25 cellular contexts compared by ENCODE assay signal in genomic region chr7:22876986-22877729, GRCh38.
"Had no signal": no experiment of that assay in that cellular context is flagged by ENCODE, and none has a peak within 500 bp of the region (broad histone marks: within the 10 kb centered on the region; RNA-seq: fewer than 3 reads in every experiment).

No MANE protein-coding gene starts in this region.

- H3K9me3 ChIP-seq: adrenal gland, ascending aorta, neutrophil, ovary, stomach, suprapubic skin, tibial nerve had no signal

- H3K4me3 ChIP-seq: adrenal gland, ascending aorta, ovary, stomach, suprapubic skin, tibial nerve had no signal

- H3K4me1 ChIP-seq: adrenal gland, ascending aorta, stomach, suprapubic skin, tibial nerve had no signal

- ATAC-seq: activated T-cell treated with anti-CD3 and anti-CD28 coated beads, Interleukin-2, amount 50 U/mL, for 4 hours; left cardiac atrium; right cardiac atrium; stimulated activated memory B cell treated with anti-CD40 and anti-IgM and Interleukin-4, amounts not matched to agents 10 μg/mL and 1 μg/mL and 100 μg/mL, for 72 hours had no signal

- H3K36me3 ChIP-seq: adrenal gland, ascending aorta, brain microvascular endothelial cell, neutrophil, ovary, stomach, suprapubic skin had no signal

- H3K27me3 ChIP-seq: adrenal gland, ascending aorta, brain microvascular endothelial cell, neutrophil, ovary, stomach, suprapubic skin, tibial nerve had no signal

- DNase-seq: activated CD4-positive, alpha-beta T cell treated with anti-CD3 and anti-CD28 coated beads for 4 hours; activated CD4-positive, alpha-beta T cell treated with anti-CD3 and anti-CD28 coated beads, Interleukin-2, amount 50 U/mL, for 48 hours; activated CD4-positive, CD25-positive, alpha-beta regulatory T cell; activated CD8-positive, alpha-beta memory T cell treated with anti-CD3 and anti-CD28 coated beads, Interleukin-2, amount 50 U/mL, for 48 hours; activated naive CD4-positive, alpha-beta T cell; activated T-cell treated with anti-CD3 and anti-CD28 coated beads, Interleukin-2, amount 50 U/mL, for 4 hours; adrenal gland; brain microvascular endothelial cell; caudate nucleus; effector CD4-positive, alpha-beta T cell; erythroblast; head of caudate nucleus; hypothalamus; left cardiac atrium; midbrain; ovary; right cardiac atrium; small intestine; stimulated activated CD4-positive, alpha-beta T cell treated with anti-CD3 and anti-CD28 coated beads, Interleukin-2, amount 100 ng/mL, for 24 hours; stomach had no signal

- H3K27ac ChIP-seq: adrenal gland, ascending aorta, brain microvascular endothelial cell, neutrophil, ovary, stomach, suprapubic skin, tibial nerve had no signal
